Comparison of ENCODE assay signal across 8 cellular contexts in the genomic region with DNA sequence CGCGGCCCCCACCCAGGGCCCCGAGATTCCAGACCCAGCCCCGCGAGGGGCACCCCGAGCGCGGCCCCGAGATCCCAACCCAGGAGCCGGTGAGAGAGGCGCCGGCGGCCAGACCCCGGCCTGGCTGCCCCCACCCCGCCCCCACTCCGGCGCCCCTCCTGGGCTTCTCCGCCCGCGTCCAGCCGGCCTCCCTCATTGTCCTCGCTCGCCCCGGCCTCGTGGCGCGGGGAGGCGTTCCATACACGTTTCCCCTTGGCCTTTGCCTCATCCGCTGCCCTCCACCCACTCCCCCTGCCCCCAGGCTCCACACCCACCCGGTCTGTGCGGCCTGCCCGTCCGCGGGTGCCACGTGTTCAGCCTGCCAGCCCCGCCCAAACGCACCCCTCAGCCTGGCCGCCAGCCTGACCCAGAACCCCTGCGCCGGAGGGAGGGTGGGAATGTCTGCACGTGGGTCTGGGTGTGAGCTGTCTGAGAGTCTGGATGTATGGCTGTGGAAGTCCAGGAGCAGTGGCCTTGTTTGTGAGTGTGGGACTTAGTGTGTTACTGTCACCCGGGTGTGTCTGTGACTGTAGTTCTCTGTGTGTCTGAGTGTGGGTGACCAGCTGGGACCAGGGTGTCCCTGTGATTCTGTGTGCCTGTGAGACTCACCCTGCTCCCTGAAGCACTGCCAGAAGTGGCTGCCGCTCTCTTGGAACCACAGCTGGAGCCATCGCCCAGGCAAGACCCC. TPM values are rescaled to one million over a fixed set of nuclear protein-coding genes. Genes with fewer than 3 reads are reported as not detected.
A peak's percentile ranks its signal among the peaks of the same experiment; 100 is the strongest.
DNase-seq lines count a peak whose midpoint lies in the region; ATAC-seq lines count a peak whose summit lies in the region.

No MANE protein-coding gene starts in this region.

- intact Hi-C loops in Right ventricle myocardium inferior (cut with DNase I) (no loop called here), cardiac septum (cut with DNase I) (no loop called here)

- peaks cover 34% of the 10 kb centered on the region for H3K4me1 ChIP-seq in adipocyte (ENCODE audit: control insufficient read depth, insufficient read depth, low read length)

- H3K27me3 ChIP-seq in adipocyte (replicated peaks; ENCODE audit: control insufficient read depth, insufficient read depth, low read length), result no peaks in the 10 kb centered on the region

- ATAC-seq in Right ventricle myocardium inferior (peak; percentile 8), GM21528 (IDR thresholded peaks at IDR 0.05; ENCODE audit: low FRiP score, unreplicated experiment) (no peak), HG02623 (IDR thresholded peaks at IDR 0.05; ENCODE audit: unreplicated experiment) (no peak)

- H3K9me3 ChIP-seq in adipocyte (ENCODE audit: control insufficient read depth, low read length), result no peaks in the 10 kb centered on the region

- peaks cover 20% of the 10 kb centered on the region for H3K36me3 ChIP-seq in adipocyte (ENCODE audit: control insufficient read depth, insufficient read depth, low read length, severe bottlenecking)

- H3K4me3 ChIP-seq in adipocyte (ENCODE audit: low read length) (peak overlapping the region; percentile 84), skeletal muscle cell (ENCODE audit: low read depth, low read length) (peak overlapping the region; percentile 60)

- peak overlapping the region; percentile 83 for H3K9ac ChIP-seq in adipocyte (ENCODE audit: low read length)

- DNase-seq in Right ventricle myocardium inferior (ENCODE audit: missing footprints) (peak; percentile 72), cardiac septum (ENCODE audit: low spot score) (no peak), NCI-H526 treated with DMSO at 0.1 percent for 48 hours (lab: John Stamatoyannopoulos, UW) (peak; percentile 35), adipocyte (ENCODE audit: low read depth) (peak; percentile 79), hypothalamus (lab: John Stamatoyannopoulos, UW) (peak in 29 of 51 donors; percentile 11 to 81 (median 32)), skeletal muscle cell (ENCODE audit: low read depth) (no peak)

RNA-seq across cellular contexts. Expression of a gene that starts 0.7 kb away (rescaled TPM):
- total RNA-seq in Right ventricle myocardium inferior (39.1 TPM), cardiac septum (44.3 TPM)

RNA-seq across cellular contexts. Expression of a gene that starts 4.9 kb away (rescaled TPM):
- total RNA-seq in Right ventricle myocardium inferior (84.5 TPM), cardiac septum (81.6 TPM)

RNA-seq across cellular contexts. Expression of a gene that starts 9.9 kb away (rescaled TPM):
- total RNA-seq in Right ventricle myocardium inferior (14.8 TPM), cardiac septum (15.5 TPM)

RNA-seq across cellular contexts. Expression of a gene that starts 11.7 kb away (rescaled TPM):
- 0.89 TPM for total RNA-seq in Right ventricle myocardium inferior
- total RNA-seq in cardiac septum, result 1.9 TPM

RNA-seq across cellular contexts. Expression of a gene that starts 32.9 kb away (rescaled TPM):
- 56.9 TPM for total RNA-seq in Right ventricle myocardium inferior
- 60.6 TPM for total RNA-seq in cardiac septum

Comparison
In these comparisons a context has a peak if more than half of its experiments do, and no peak if none do; other contexts are left out.
1. DNase-seq: peak in Right ventricle myocardium inferior (single experiment), NCI-H526 treated with DMSO at 0.1 percent for 48 hours (single experiment), adipocyte (single experiment) and hypothalamus (29 of 51); none in cardiac septum (single experiment) and skeletal muscle cell (single experiment).